Comparison of ENCODE assay signal across 10 cellular contexts in the genomic region with DNA sequence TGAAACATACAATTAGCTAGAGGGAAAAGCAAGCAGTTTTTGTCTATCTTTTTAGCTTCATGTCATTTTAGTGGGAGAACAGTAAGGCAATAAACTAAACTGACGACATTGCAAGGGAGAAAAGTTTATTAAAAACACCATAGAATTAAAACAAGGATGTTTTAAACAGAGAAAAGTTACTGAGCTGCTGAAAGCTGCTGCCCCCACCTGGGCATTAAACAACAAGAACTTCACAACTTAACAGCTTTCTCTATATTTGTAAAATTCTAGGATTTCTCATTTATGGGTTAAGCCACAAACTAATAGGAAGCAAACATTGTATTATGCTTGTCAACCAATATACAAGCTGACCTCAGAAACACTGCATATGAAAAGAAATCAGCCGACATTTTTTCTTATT.
DNase-seq lines count a peak whose midpoint lies in the region; ATAC-seq, FAIRE-seq and TF ChIP-seq lines count a peak whose summit lies in the region.
"Had no signal": no experiment of that assay in that cellular context is flagged by ENCODE, and none has a peak within 500 bp of the region (broad histone marks: within the 10 kb centered on the region; RNA-seq: fewer than 3 reads in every experiment).

No MANE protein-coding gene starts in this region.

- H3K27ac ChIP-seq in A673 (ENCODE audit: low read depth, low read length, poor library complexity, severe bottlenecking) (no peak overlapping the region), RWPE1 (no peak overlapping the region)
- H3K27ac ChIP-seq: thoracic aorta had no signal

- H3K27me3 ChIP-seq in A673 (replicated peaks; ENCODE audit: insufficient read depth, low read depth, low read length, poor library complexity), result no peaks in the 10 kb centered on the region

- H3K9me3 ChIP-seq in A673 (ENCODE audit: low read depth, low read length, poor library complexity, severe bottlenecking), result no peaks in the 10 kb centered on the region
- H3K9me3 ChIP-seq: thoracic aorta had no signal

- BruUV-seq in A673 (replicated peaks; lab: Mats Ljungman, UMichigan), result no TSS peak

- TF ChIP-seq CTCF in A673 (conservative IDR thresholded peaks at IDR 0.05; ENCODE audit: low read depth, low read length) (peak; percentile 66), GM12875 (IDR thresholded peaks at IDR 0.05; ENCODE audit: borderline replicate concordance, insufficient read depth, low read depth, low read length) (0 out of 2 replicates have a peak, but pooled peaks have one; percentile 7), RWPE1 (conservative IDR thresholded peaks at IDR 0.05; ENCODE audit: low read depth) (peak; percentile 14; the same call in 1 of the 2 replicates)

- POLR2A ChIA-PET in A673 (lab: Charles Lee; ENCODE audit: low non-redundant PET), result interaction anchor here (0.5 kb wide), 1 partner anchor 307 kb away, joined by 3 read pairs; no protein-coding TSS in a partner anchor
- POLR2A ChIA-PET in RWPE1 (lab: Yijun Ruan, JAX; ENCODE audit: low non-redundant PET), result no interaction called here
- POLR2A ChIA-PET in T-cell (lab: Charles Lee), result no interaction called here

- FAIRE-seq in frontal cortex (lab: Jason Lieb, UNC), result peak; percentile 21

- H3K4me3 ChIP-seq in A673 (ENCODE audit: low read depth, low read length, poor library complexity, severe bottlenecking) (no peak overlapping the region), GM12875 (ENCODE audit: low read depth, low read length) (no peak overlapping the region)
- H3K4me3 ChIP-seq: thoracic aorta had no signal

- no peaks in the 10 kb centered on the region for H3K36me3 ChIP-seq in A673 (ENCODE audit: insufficient read depth, low read length, poor library complexity, severe bottlenecking)
- H3K36me3 ChIP-seq: thoracic aorta had no signal

- H3K27ac Mint-ChIP-seq in T-cell, result no peak overlapping the region
- no peak overlapping the region for H3K27ac Mint-ChIP-seq in activated T-helper 1 cell treated with anti-CD3 and anti-CD28 coated beads, Interleukin-12 subunit alpha, Interleukin-12 subunit beta, Interleukin-2, Interleukin-4 antibody, amounts not matched to agents 30 ng/mL and 10 ng/mL and 1 ng/mL, durations not matched to agents 14 hours and 24 hours and 36 hours

- H3K4me3 Mint-ChIP-seq in T-cell, result no peak overlapping the region
- no peak overlapping the region for H3K4me3 Mint-ChIP-seq in activated T-helper 1 cell treated with anti-CD3 and anti-CD28 coated beads, Interleukin-12 subunit alpha, Interleukin-12 subunit beta, Interleukin-2, Interleukin-4 antibody, amounts not matched to agents 30 ng/mL and 10 ng/mL and 1 ng/mL, durations not matched to agents 14 hours and 24 hours and 36 hours

- no peaks in the 10 kb centered on the region for H3K27me3 Mint-ChIP-seq in T-cell
- no peaks in the 10 kb centered on the region for H3K27me3 Mint-ChIP-seq in activated T-helper 1 cell treated with anti-CD3 and anti-CD28 coated beads, Interleukin-12 subunit alpha, Interleukin-12 subunit beta, Interleukin-2, Interleukin-4 antibody, amounts not matched to agents 30 ng/mL and 10 ng/mL and 1 ng/mL, durations not matched to agents 14 hours and 24 hours and 36 hours (ENCODE audit: insufficient read depth)

- CTCF ChIA-PET in A673 (lab: Charles Lee) (interaction anchor here (0.6 to 0.8 kb wide), 2 partner anchors 115 to 286 kb away, joined by 3 read pairs; no protein-coding TSS in a partner anchor), RWPE1 (lab: Yijun Ruan, JAX) (interaction anchor here (0.6 to 1.7 kb wide), 6 partner anchors 43 to 789 kb away, joined by 3 to 4 read pairs (median 3); no protein-coding TSS in a partner anchor), T-cell (lab: Charles Lee) (interaction anchor here in 1 of 2 donors (0.5 kb wide), 1 partner anchor 318 kb away, joined by 3 read pairs; no protein-coding TSS in a partner anchor)

- DNase-seq in A673 (ENCODE audit: low spot score) (peak; percentile 51), RWPE1 (ENCODE audit: low spot score) (peak; percentile 4), frontal cortex (ENCODE audit: low spot score in 2 of 2) (no peak), T-cell (no peak)
- no peak for DNase-seq in activated CD4-positive, alpha-beta T cell treated with anti-CD3 and anti-CD28 coated beads for 4 hours
- no peak for DNase-seq in activated T-helper 1 cell treated with anti-CD3 and anti-CD28 coated beads, Interleukin-12 subunit alpha, Interleukin-12 subunit beta, Interleukin-2, Interleukin-4 antibody, amounts not matched to agents 30 ng/mL and 10 ng/mL and 1 ng/mL, durations not matched to agents 14 hours and 24 hours and 36 hours (ENCODE audit: low spot score)
- DNase-seq: NCI-H524 treated with DMSO at 0.1 percent for 48 hours had no signal

- H3K36me3 Mint-ChIP-seq in T-cell, result no peaks in the 10 kb centered on the region
- no peaks in the 10 kb centered on the region for H3K36me3 Mint-ChIP-seq in activated T-helper 1 cell treated with anti-CD3 and anti-CD28 coated beads, Interleukin-12 subunit alpha, Interleukin-12 subunit beta, Interleukin-2, Interleukin-4 antibody, amounts not matched to agents 30 ng/mL and 10 ng/mL and 1 ng/mL, durations not matched to agents 14 hours and 24 hours and 36 hours (ENCODE audit: low read depth)

- no peaks in the 10 kb centered on the region for H3K4me1 Mint-ChIP-seq in T-cell
- H3K4me1 Mint-ChIP-seq in activated T-helper 1 cell treated with anti-CD3 and anti-CD28 coated beads, Interleukin-12 subunit alpha, Interleukin-12 subunit beta, Interleukin-2, Interleukin-4 antibody, amounts not matched to agents 30 ng/mL and 10 ng/mL and 1 ng/mL, durations not matched to agents 14 hours and 24 hours and 36 hours (ENCODE audit: low read depth), result no peaks in the 10 kb centered on the region

- no peaks in the 10 kb centered on the region for H3K9me3 Mint-ChIP-seq in T-cell
- H3K9me3 Mint-ChIP-seq in activated T-helper 1 cell treated with anti-CD3 and anti-CD28 coated beads, Interleukin-12 subunit alpha, Interleukin-12 subunit beta, Interleukin-2, Interleukin-4 antibody, amounts not matched to agents 30 ng/mL and 10 ng/mL and 1 ng/mL, durations not matched to agents 14 hours and 24 hours and 36 hours, result no peaks in the 10 kb centered on the region

- peaks cover 38% of the 10 kb centered on the region for H3K4me1 ChIP-seq in A673 (ENCODE audit: insufficient read depth, low read length, poor library complexity, severe bottlenecking)

- intact Hi-C loops in A673 (cut with micrococcal nuclease; ENCODE audit: unreplicated experiment), result loop anchor here (5.0 to 10.0 kb wide), 2 partner anchors 288 to 505 kb away; a partner anchor contains a TSS
- intact Hi-C loops in activated T-helper 1 cell treated with anti-CD3 and anti-CD28 coated beads, Interleukin-12 subunit alpha, Interleukin-12 subunit beta, Interleukin-2, Interleukin-4 antibody, amounts not matched to agents 30 ng/mL and 10 ng/mL and 1 ng/mL, durations not matched to agents 14 hours and 24 hours and 36 hours (cut with micrococcal nuclease), result no loop called here

- ATAC-seq in T-cell (replicated peaks in 1 of 4) (no peak), HG02970 (IDR thresholded peaks at IDR 0.05; ENCODE audit: low FRiP score, unreplicated experiment) (no peak)

Comparison
In these comparisons a context has a peak if more than half of its experiments do, and no peak if none do; other contexts are left out.
1. DNase-seq: peak in A673 (single experiment) and RWPE1 (single experiment); none in frontal cortex (0 of 2), T-cell (0 of 34), activated CD4-positive, alpha-beta T cell treated with anti-CD3 and anti-CD28 coated beads for 4 hours (0 of 2) and activated T-helper 1 cell treated with anti-CD3 and anti-CD28 coated beads, Interleukin-12 subunit alpha, Interleukin-12 subunit beta, Interleukin-2, Interleukin-4 antibody, amounts not matched to agents 30 ng/mL and 10 ng/mL and 1 ng/mL, durations not matched to agents 14 hours and 24 hours and 36 hours (single experiment).
2. CTCF ChIP-seq: peak in every context shown above with its lines; median percentile 66 in A673; 14 in RWPE1; 7 in GM12875.